Comparison of ENCODE assay signal across 8 cellular contexts in the genomic region with DNA sequence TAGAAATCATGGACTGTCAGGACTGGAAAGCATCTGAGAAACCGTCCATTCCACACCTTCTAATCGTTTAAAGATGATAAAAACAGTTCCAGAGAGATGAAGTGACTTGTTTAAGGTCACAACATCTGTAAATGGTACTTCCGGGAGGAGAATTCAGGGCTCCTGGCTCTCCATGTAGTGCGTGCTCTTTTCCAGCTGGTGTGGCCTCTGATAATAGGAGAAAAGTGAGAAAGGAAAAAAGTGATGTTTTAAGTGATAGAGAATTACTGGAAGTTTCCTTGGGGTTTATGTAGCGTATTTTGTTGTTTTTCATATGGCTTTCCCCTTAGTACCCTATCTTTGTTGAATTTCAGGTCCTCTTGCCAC. TPM values are rescaled to one million over a fixed set of nuclear protein-coding genes. Genes with fewer than 3 reads are reported as not detected.
DNase-seq lines count a peak whose midpoint lies in the region; ATAC-seq and TF ChIP-seq lines count a peak whose summit lies in the region.

No MANE protein-coding gene starts in this region.

- no peaks in the 10 kb centered on the region for H3K9me3 Mint-ChIP-seq in CD4-positive, CD25-positive, alpha-beta regulatory T cell

- TF ChIP-seq CTCF in neural cell (IDR thresholded peaks at IDR 0.05; ENCODE audit: poor library complexity, severe bottlenecking), result no peak

- ATAC-seq in CD4-positive, CD25-positive, alpha-beta regulatory T cell (ENCODE audit: low read depth in 2 of 2), result no peak
- ATAC-seq in GM21423 (IDR thresholded peaks at IDR 0.05; ENCODE audit: unreplicated experiment), result peak; percentile 19

- TF ChIP-seq EP300 in neural cell (conservative IDR thresholded peaks at IDR 0.05; ENCODE audit: poor library complexity, severe bottlenecking), result no peak

- peak overlapping the region; percentile 74 for H2AFZ ChIP-seq in neural cell (ENCODE audit: low read depth, low read length)

- peak overlapping the region; percentile 95 for H3K4me3 ChIP-seq in CD4-positive, CD25-positive, alpha-beta regulatory T cell (ENCODE audit: low read depth, low read length)
- H3K4me3 ChIP-seq in MG63 (peak overlapping the region; percentile 95), ectodermal cell (ENCODE audit: insufficient read depth, low read depth, low read length) (peak overlapping the region; percentile 94), neural cell (ENCODE audit: low read length) (peak overlapping the region; percentile 72)

- TF ChIP-seq RAD21 in neural cell (conservative IDR thresholded peaks at IDR 0.05), result no peak

- peaks cover 29 to 43% (median 38%) of the 10 kb centered on the region in 4 donors for H3K4me1 Mint-ChIP-seq in CD4-positive, CD25-positive, alpha-beta regulatory T cell

- H3K9ac ChIP-seq in neural cell (ENCODE audit: low read length), result peak overlapping the region; percentile 85

- peaks cover 44% of the 10 kb centered on the region for H3K79me2 ChIP-seq in neural cell (replicated peaks; ENCODE audit: insufficient read depth, low read length)

- no peaks in the 10 kb centered on the region for H3F3A ChIP-seq in neural cell (ENCODE audit: insufficient read depth, low read length, poor library complexity, severe bottlenecking)

- peaks cover 22% of the 10 kb centered on the region for H3K36me3 Mint-ChIP-seq in CD4-positive, CD25-positive, alpha-beta regulatory T cell

- peak overlapping the region; percentile 96 to 100 (median 100) for H3K27ac Mint-ChIP-seq in CD4-positive, CD25-positive, alpha-beta regulatory T cell

- peak overlapping the region; percentile 98 to 100 (median 100) for H3K4me3 Mint-ChIP-seq in CD4-positive, CD25-positive, alpha-beta regulatory T cell

- H3K36me3 ChIP-seq in CD4-positive, CD25-positive, alpha-beta regulatory T cell (ENCODE audit: control insufficient read depth, insufficient read depth, low read length), result peaks cover 28% of the 10 kb centered on the region
- H3K36me3 ChIP-seq in MG63 (peaks cover 54% of the 10 kb centered on the region), ectodermal cell (ENCODE audit: control insufficient read depth, insufficient read depth, low read length) (peaks cover 23% of the 10 kb centered on the region), neural cell (ENCODE audit: insufficient read depth, low read length) (no peaks in the 10 kb centered on the region)

- H3K4me1 ChIP-seq in CD4-positive, CD25-positive, alpha-beta regulatory T cell (ENCODE audit: control insufficient read depth, insufficient read depth, low read length, poor library complexity, severe bottlenecking), result peaks cover 28% of the 10 kb centered on the region
- peaks cover 4% of the 10 kb centered on the region for H3K4me1 ChIP-seq in ectodermal cell (ENCODE audit: control insufficient read depth, insufficient read depth, low read length)

- no peaks in the 10 kb centered on the region for H3K9me3 ChIP-seq in CD4-positive, CD25-positive, alpha-beta regulatory T cell (ENCODE audit: control insufficient read depth in 2 of 2, low read length in 2 of 2)
- no peaks in the 10 kb centered on the region for H3K9me3 ChIP-seq in MG63
- no peaks in the 10 kb centered on the region for H3K9me3 ChIP-seq in ectodermal cell (ENCODE audit: control insufficient read depth, low read length)
- no peaks in the 10 kb centered on the region for H3K9me3 ChIP-seq in neural cell (ENCODE audit: low read length)

- peak overlapping the region; percentile 81 for H3K4me2 ChIP-seq in neural cell (ENCODE audit: low read length)

- H3K27me3 ChIP-seq in CD4-positive, CD25-positive, alpha-beta regulatory T cell (ENCODE audit: control insufficient read depth, insufficient read depth, low read length), result no peaks in the 10 kb centered on the region
- H3K27me3 ChIP-seq in MG63 (no peaks in the 10 kb centered on the region), ectodermal cell (ENCODE audit: control insufficient read depth, insufficient read depth, low read length, poor library complexity, severe bottlenecking) (no peaks in the 10 kb centered on the region), neural cell (ENCODE audit: insufficient read depth, low read depth, low read length) (no peaks in the 10 kb centered on the region)

- peak overlapping the region; percentile 96 for H3K27ac ChIP-seq in CD4-positive, CD25-positive, alpha-beta regulatory T cell (ENCODE audit: insufficient read depth, low read length, poor library complexity, severe bottlenecking)
- H3K27ac ChIP-seq in ectodermal cell (ENCODE audit: insufficient read depth, low read depth, low read length, poor library complexity, severe bottlenecking), result no peak overlapping the region
- H3K27ac ChIP-seq in neural cell (ENCODE audit: low read length), result peak overlapping the region; percentile 60

- no peak for DNase-seq in CD4-positive, CD25-positive, alpha-beta regulatory T cell
- DNase-seq in MG63 (no peak), A172 (ENCODE audit: low spot score) (no peak), NCI-H1436 treated with DMSO at 0.1 percent for 48 hours (lab: John Stamatoyannopoulos, UW) (no peak), foreskin melanocyte (no peak)

- no peaks in the 10 kb centered on the region for H3K27me3 Mint-ChIP-seq in CD4-positive, CD25-positive, alpha-beta regulatory T cell

- no peaks in the 10 kb centered on the region for H4K20me1 ChIP-seq in neural cell (ENCODE audit: insufficient read depth)

- H3K9me2 ChIP-seq in neural cell (ENCODE audit: insufficient read depth, low read length), result no peaks in the 10 kb centered on the region

- 13 to 14% methylated on average over 5 of the region's 5 CpGs for WGBS in ectodermal cell, 2 experiments

TF ChIP-seq in neural cell, 6 proteins besides CTCF, POLR2A, EP300 and RAD21:
- TF ChIP-seq, protein P1, sequence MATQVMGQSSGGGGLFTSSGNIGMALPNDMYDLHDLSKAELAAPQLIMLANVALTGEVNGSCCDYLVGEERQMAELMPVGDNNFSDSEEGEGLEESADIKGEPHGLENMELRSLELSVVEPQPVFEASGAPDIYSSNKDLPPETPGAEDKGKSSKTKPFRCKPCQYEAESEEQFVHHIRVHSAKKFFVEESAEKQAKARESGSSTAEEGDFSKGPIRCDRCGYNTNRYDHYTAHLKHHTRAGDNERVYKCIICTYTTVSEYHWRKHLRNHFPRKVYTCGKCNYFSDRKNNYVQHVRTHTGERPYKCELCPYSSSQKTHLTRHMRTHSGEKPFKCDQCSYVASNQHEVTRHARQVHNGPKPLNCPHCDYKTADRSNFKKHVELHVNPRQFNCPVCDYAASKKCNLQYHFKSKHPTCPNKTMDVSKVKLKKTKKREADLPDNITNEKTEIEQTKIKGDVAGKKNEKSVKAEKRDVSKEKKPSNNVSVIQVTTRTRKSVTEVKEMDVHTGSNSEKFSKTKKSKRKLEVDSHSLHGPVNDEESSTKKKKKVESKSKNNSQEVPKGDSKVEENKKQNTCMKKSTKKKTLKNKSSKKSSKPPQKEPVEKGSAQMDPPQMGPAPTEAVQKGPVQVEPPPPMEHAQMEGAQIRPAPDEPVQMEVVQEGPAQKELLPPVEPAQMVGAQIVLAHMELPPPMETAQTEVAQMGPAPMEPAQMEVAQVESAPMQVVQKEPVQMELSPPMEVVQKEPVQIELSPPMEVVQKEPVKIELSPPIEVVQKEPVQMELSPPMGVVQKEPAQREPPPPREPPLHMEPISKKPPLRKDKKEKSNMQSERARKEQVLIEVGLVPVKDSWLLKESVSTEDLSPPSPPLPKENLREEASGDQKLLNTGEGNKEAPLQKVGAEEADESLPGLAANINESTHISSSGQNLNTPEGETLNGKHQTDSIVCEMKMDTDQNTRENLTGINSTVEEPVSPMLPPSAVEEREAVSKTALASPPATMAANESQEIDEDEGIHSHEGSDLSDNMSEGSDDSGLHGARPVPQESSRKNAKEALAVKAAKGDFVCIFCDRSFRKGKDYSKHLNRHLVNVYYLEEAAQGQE (IDR thresholded peaks at IDR 0.05; ENCODE audit: borderline replicate concordance), result no peak
- no peak for TF ChIP-seq TAF1 (IDR thresholded peaks at IDR 0.05; ENCODE audit: low read depth)
- no peak for TF ChIP-seq POLR2AphosphoS5 (IDR thresholded peaks at IDR 0.05)
- no peak for TF ChIP-seq MXI1 (conservative IDR thresholded peaks at IDR 0.05; ENCODE audit: poor library complexity, severe bottlenecking)
- TF ChIP-seq EZH2 (IDR thresholded peaks at IDR 0.05; ENCODE audit: borderline replicate concordance, insufficient read depth, low read length, poor library complexity, severe bottlenecking), result no peak
- TF ChIP-seq SMC3 (conservative IDR thresholded peaks at IDR 0.05; ENCODE audit: poor library complexity), result no peak

RNA-seq across cellular contexts. Expression of a gene that starts 0.7 kb away (rescaled TPM):
- total RNA-seq in CD4-positive, CD25-positive, alpha-beta regulatory T cell, result 19.5 TPM
- polyA plus RNA-seq in CD4-positive, CD25-positive, alpha-beta regulatory T cell, result 10 to 100 TPM; 11.0 to 13.4 (median 11.4) TPM
- 12.2 and 16.7 TPM in 2 replicates for total RNA-seq in MG63 (2014; rRNA removed; shearing (Covaris generic); ENCODE audit: low replicate concordance)
- 29.9 TPM for polyA plus RNA-seq in ectodermal cell (2013, experiment 1 of 4)
- 22.6 TPM for polyA plus RNA-seq in ectodermal cell (2013, experiment 2 of 4)
- polyA plus RNA-seq in ectodermal cell (2013, experiment 3 of 4), result 21.2 TPM
- 27.2 TPM for polyA plus RNA-seq in ectodermal cell (2013, experiment 4 of 4)
- 35.6 TPM in 2 replicates for polyA plus RNA-seq in neural cell
- 32.9 and 45.0 TPM in 2 replicates for polyA minus RNA-seq in neural cell
- 9.8 and 25.1 TPM in 2 replicates for total RNA-seq in A172 (2014; rRNA removed; shearing (Covaris generic))

RNA-seq across cellular contexts. Expression of a gene that starts 8.5 kb away (rescaled TPM):
- 21.0 TPM for total RNA-seq in CD4-positive, CD25-positive, alpha-beta regulatory T cell
- 10 to 100 TPM; 13.9 to 20.0 (median 16.5) TPM for polyA plus RNA-seq in CD4-positive, CD25-positive, alpha-beta regulatory T cell
- 15.7 and 17.2 TPM in 2 replicates for total RNA-seq in MG63 (2014; rRNA removed; shearing (Covaris generic); ENCODE audit: low replicate concordance)
- polyA plus RNA-seq in ectodermal cell (2013, experiment 1 of 4), result 21.3 TPM
- 22.6 TPM for polyA plus RNA-seq in ectodermal cell (2013, experiment 2 of 4)
- polyA plus RNA-seq in ectodermal cell (2013, experiment 3 of 4), result 15.7 TPM
- 15.8 TPM for polyA plus RNA-seq in ectodermal cell (2013, experiment 4 of 4)
- 13.9 and 15.2 TPM in 2 replicates for polyA plus RNA-seq in neural cell
- polyA minus RNA-seq in neural cell, result 29.2 and 32.6 TPM in 2 replicates
- 34.0 and 37.7 TPM in 2 replicates for total RNA-seq in A172 (2014; rRNA removed; shearing (Covaris generic))
